ENCODE assay signal across 24 cellular contexts in the genomic region with DNA sequence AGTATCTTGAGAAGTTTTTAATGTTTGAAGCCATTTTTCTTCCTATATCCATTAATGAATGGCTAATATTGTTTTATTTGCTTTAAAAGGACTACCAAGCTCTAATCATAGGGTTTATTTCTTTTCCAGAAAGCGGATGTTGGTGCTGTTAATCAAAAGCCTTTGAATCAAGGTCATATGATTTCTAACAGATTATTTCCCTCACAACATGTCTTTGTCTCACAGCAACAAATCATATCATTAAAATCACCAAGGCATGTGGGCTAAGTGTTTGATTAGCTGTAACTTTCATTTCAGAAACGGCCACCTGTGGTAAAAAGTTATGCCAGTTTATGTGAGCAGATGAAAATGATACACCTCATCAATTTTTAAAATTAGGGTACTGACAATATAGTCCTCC. TPM values are rescaled to one million over a fixed set of nuclear protein-coding genes. Genes with fewer than 3 reads are reported as not detected.
DNase-seq lines count a peak whose midpoint lies in the region; ATAC-seq and TF ChIP-seq lines count a peak whose summit lies in the region.
"Had no signal": no experiment of that assay in that cellular context is flagged by ENCODE, and none has a peak within 500 bp of the region (broad histone marks: within the 10 kb centered on the region; RNA-seq: fewer than 3 reads in every experiment).

No MANE protein-coding gene starts in this region.

- no peak overlapping the region for H3K9ac ChIP-seq in mucosa of rectum (ENCODE audit: low read depth in 1 of 2, low read length in 2 of 2)

- no peak for TF ChIP-seq CTCF in adrenal gland (IDR thresholded peaks at IDR 0.05)

- H3K4me1 ChIP-seq in adrenal gland (replicated peaks in 1 of 2): peaks cover 15 to 54% of the 10 kb centered on the region in 2 donors
- peaks cover 0 to 8% of the 10 kb centered on the region in 2 donors for H3K4me1 ChIP-seq in mucosa of rectum (ENCODE audit: control insufficient read depth in 2 of 2, insufficient read depth in 2 of 2, low read length in 2 of 2)

- H3K4me3 ChIP-seq in adrenal gland: no peak overlapping the region
- H3K4me3 ChIP-seq in mucosa of rectum (ENCODE audit: low read length in 2 of 2): no peak overlapping the region
- H3K4me3 ChIP-seq: prostate gland, SK-N-MC, thyroid gland had no signal

- ATAC-seq in GM21381 (IDR thresholded peaks at IDR 0.05; ENCODE audit: unreplicated experiment): no peak
- ATAC-seq: foreskin keratinocyte; HCT116; stimulated activated memory B cell treated with anti-CD40 and anti-IgM and Interleukin-4, amounts not matched to agents 10 μg/mL and 1 μg/mL and 100 μg/mL, for 72 hours had no signal

- no peaks in the 10 kb centered on the region for H3K27me3 ChIP-seq in adrenal gland
- H3K27me3 ChIP-seq in mucosa of rectum (ENCODE audit: control insufficient read depth in 2 of 2, insufficient read depth in 2 of 2, low read length in 2 of 2): no peaks in the 10 kb centered on the region
- H3K27me3 ChIP-seq: foreskin keratinocyte, thyroid gland had no signal

- TF ChIP-seq POLR2A in adrenal gland (IDR thresholded peaks at IDR 0.05): no peak

- intact Hi-C loops in adrenal gland (cut with DNase I) (no loop called here), posterior vena cava (cut with DNase I) (no loop called here)

- peak overlapping the region in 4 of 5 donors; percentile 18 to 63 (median 30) for H3K27ac ChIP-seq in adrenal gland
- peak overlapping the region; percentile 11 to 42 for H3K27ac ChIP-seq in mucosa of rectum (ENCODE audit: low read depth in 2 of 2, low read length in 2 of 2)
- H3K27ac ChIP-seq: foreskin keratinocyte, SK-N-MC, VCaP had no signal

- DNase-seq in COR-L47 (lab: John Stamatoyannopoulos, UW) (peak; percentile 51), NCI-H1105 treated with DMSO at 0.1 percent for 48 hours (lab: John Stamatoyannopoulos, UW) (peak; percentile 50), adrenal gland (no peak), glomerular visceral epithelial cell (ENCODE audit: extremely low spot score) (no peak), 8988T (no peak), posterior vena cava (ENCODE audit: low spot score) (no peak)
- DNase-seq: activated effector memory CD4-positive, alpha-beta T cell treated with Interleukin-2 at 50 U/mL for 16 hours; CD4-positive, alpha-beta memory T cell; foreskin keratinocyte; Kasumi-1; kidney; NCI-H1092 treated with DMSO at 0.1 percent for 48 hours; NCI-H345; NK-92 treated with Interleukin-12 subunit alpha and Interleukin-12 subunit beta, amount 100 ng/mL, for 24 hours; stimulated activated CD4-positive, alpha-beta T cell treated with anti-CD3 and anti-CD28 coated beads, Interleukin-1b, Interleukin-23, amount 100 ng/mL, for 48 hours; T-helper 2 cell; thyroid gland had no signal

- H3K9me3 ChIP-seq in adrenal gland (replicated peaks in 1 of 3) (no peaks in the 10 kb centered on the region), mucosa of rectum (ENCODE audit: control insufficient read depth in 2 of 2, low read length in 2 of 2) (no peaks in the 10 kb centered on the region)
- H3K9me3 ChIP-seq: prostate gland, thyroid gland had no signal

- H3K36me3 ChIP-seq in adrenal gland (replicated peaks in 1 of 2) (peaks cover 0 to 11% of the 10 kb centered on the region in 2 donors), mucosa of rectum (ENCODE audit: control insufficient read depth in 2 of 2, insufficient read depth in 2 of 2, low read length in 2 of 2) (peaks cover 17 to 24% of the 10 kb centered on the region in 2 donors)
- H3K36me3 ChIP-seq: prostate gland had no signal

- 31 to 41% (median 37%) methylated on average over 2 of the region's 2 CpGs for WGBS in adrenal gland, 4 donors

RNA-seq across cellular contexts. Expression of gene TRAF3IP2, which starts 21.7 kb away (rescaled TPM):
- total RNA-seq in adrenal gland: 10 to 100 TPM; 35.7 to 53.7 (median 46.2) TPM
- polyA plus RNA-seq in adrenal gland: 10 to 100 TPM; 32.9 to 70.8 (median 56.9) TPM
- 10 to 100 TPM; 21.1 to 44.9 TPM for total RNA-seq in posterior vena cava

Comparison
In these comparisons a context has a peak if more than half of its experiments do, and no peak if none do; other contexts are left out.
1. DNase-seq: peak in COR-L47 (single experiment) and NCI-H1105 treated with DMSO at 0.1 percent for 48 hours (single experiment); none in adrenal gland (0 of 7), glomerular visceral epithelial cell (single experiment), 8988T (single experiment) and posterior vena cava (single experiment).